In genomic region chr4:95949808-95950207, GRCh38 we compare ENCODE assay signal across 36 cellular contexts.
DNase-seq lines count a peak whose midpoint lies in the region; ATAC-seq, FAIRE-seq and TF ChIP-seq lines count a peak whose summit lies in the region.
"Had no signal": no experiment of that assay in that cellular context is flagged by ENCODE, and none has a peak within 500 bp of the region (broad histone marks: within the 10 kb centered on the region; RNA-seq: fewer than 3 reads in every experiment).

No MANE protein-coding gene starts in this region.

- intact Hi-C loops in cardiac septum (cut with DNase I) = no loop called here

- no peaks in the 10 kb centered on the region for H3K4me1 ChIP-seq in smooth muscle cell (ENCODE audit: low read depth)
- H3K4me1 ChIP-seq: A549; BE2C; BLaER1; BLaER1 treated with 17β-estradiol and CSF1 and Interleukin-3, amounts not matched to agents 10 nM and 100 nM had no signal

- H3K9ac ChIP-seq in smooth muscle cell (ENCODE audit: low read depth) = no peak overlapping the region
- H3K9ac ChIP-seq: BLaER1; BLaER1 treated with 17β-estradiol and CSF1 and Interleukin-3, amounts not matched to agents 10 nM and 100 nM had no signal

- DNase-seq in amniotic epithelial cell (ENCODE audit: low read depth) (peak; percentile 78), frontal cortex (ENCODE audit: low spot score in 2 of 2) (no peak), omental fat pad (ENCODE audit: low spot score) (no peak), smooth muscle cell (lab: John Stamatoyannopoulos, UW; ENCODE audit: unreplicated experiment) (no peak), cardiac septum (ENCODE audit: low spot score) (no peak)
- no peak for DNase-seq in activated T-cell treated with anti-CD3 and anti-CD28 coated beads, Interleukin-2, amount 50 U/mL, for 72 hours
- DNase-seq in central memory CD4-positive, alpha-beta T cell = no peak
- DNase-seq: 8988T; ACHN; AML-193; BE2C; C1 segment of cervical spinal cord; Caco-2; Calu3; CD4-positive, alpha-beta memory T cell; CD4-positive, alpha-beta T cell; CD4-positive, CD25-positive, alpha-beta regulatory T cell; CD8-positive, alpha-beta memory T cell; CD8-positive, alpha-beta T cell; COR-L47; DMS 273 treated with DMSO at 0.1 percent for 48 hours; DMS153; DMS53; DMS79; DMS79 treated with DMSO at 0.1 percent for 48 hours; DND-41; EL had no signal

- TF ChIP-seq CTCF in omental fat pad (IDR thresholded peaks at IDR 0.05) (no peak), smooth muscle cell (IDR thresholded peaks at IDR 0.05; ENCODE audit: borderline replicate concordance, insufficient read depth, poor library complexity, severe bottlenecking) (no peak)

- FAIRE-seq in frontal cortex (lab: Jason Lieb, UNC) = peak; percentile 15
- FAIRE-seq: A549, D721Med had no signal

- H3K36me3 Mint-ChIP-seq in activated T-cell treated with anti-CD3 and anti-CD28 coated beads, Interleukin-2, amount 50 U/mL, for 72 hours (ENCODE audit: insufficient read depth in 2 of 2) = no peaks in the 10 kb centered on the region
- H3K36me3 Mint-ChIP-seq: CD14-positive monocyte; CD4-positive, alpha-beta memory T cell; CD4-positive, CD25-positive, alpha-beta regulatory T cell; CD8-positive, alpha-beta memory T cell; CD8-positive, alpha-beta T cell had no signal

- peak overlapping the region; percentile 1 for H3K4me2 ChIP-seq in smooth muscle cell
- H3K4me2 ChIP-seq: A549; BLaER1; BLaER1 treated with 17β-estradiol and CSF1 and Interleukin-3, amounts not matched to agents 10 nM and 100 nM had no signal

- no peak overlapping the region for H3K27ac ChIP-seq in smooth muscle cell (ENCODE audit: low read depth)
- H3K27ac ChIP-seq: 22Rv1; A549; BLaER1; BLaER1 treated with 17β-estradiol and CSF1 and Interleukin-3, amounts not matched to agents 10 nM and 100 nM; C4-2B had no signal

- H3K27me3 ChIP-seq in smooth muscle cell (ENCODE audit: low read depth) = no peaks in the 10 kb centered on the region
- H3K27me3 ChIP-seq: BE2C; BLaER1; BLaER1 treated with 17β-estradiol and CSF1 and Interleukin-3, amounts not matched to agents 10 nM and 100 nM had no signal

- H4K20me1 ChIP-seq in smooth muscle cell (ENCODE audit: low read depth) = no peaks in the 10 kb centered on the region
- H4K20me1 ChIP-seq: BLaER1; BLaER1 treated with 17β-estradiol and CSF1 and Interleukin-3, amounts not matched to agents 10 nM and 100 nM had no signal

- no peaks in the 10 kb centered on the region for H3K9me3 ChIP-seq in smooth muscle cell (replicated peaks; ENCODE audit: low read depth)
- H3K9me3 ChIP-seq: A549, BE2C, Caco-2 had no signal

- no peaks in the 10 kb centered on the region for H3K79me2 ChIP-seq in smooth muscle cell (ENCODE audit: low read depth)

- no peak overlapping the region for H2AFZ ChIP-seq in smooth muscle cell (ENCODE audit: low read depth)

- peaks cover 0 to 7% of the 10 kb centered on the region in 2 donors for H3K9me3 Mint-ChIP-seq in activated T-cell treated with anti-CD3 and anti-CD28 coated beads, Interleukin-2, amount 50 U/mL, for 72 hours
- H3K9me3 Mint-ChIP-seq: CD8-positive, alpha-beta T cell had no signal

- H3K27ac Mint-ChIP-seq in activated T-cell treated with anti-CD3 and anti-CD28 coated beads, Interleukin-2, amount 50 U/mL, for 72 hours = no peak overlapping the region
- H3K27ac Mint-ChIP-seq: B cell; CD14-positive monocyte; CD4-positive, alpha-beta memory T cell; CD4-positive, alpha-beta T cell; CD4-positive, CD25-positive, alpha-beta regulatory T cell; CD8-positive, alpha-beta memory T cell; CD8-positive, alpha-beta T cell had no signal

- H3K4me3 Mint-ChIP-seq in activated T-cell treated with anti-CD3 and anti-CD28 coated beads, Interleukin-2, amount 50 U/mL, for 72 hours = no peak overlapping the region
- H3K4me3 Mint-ChIP-seq: B cell; CD14-positive monocyte; CD4-positive, alpha-beta memory T cell; CD4-positive, alpha-beta T cell; CD4-positive, CD25-positive, alpha-beta regulatory T cell; CD8-positive, alpha-beta memory T cell; CD8-positive, alpha-beta T cell had no signal

- H3K36me3 ChIP-seq in smooth muscle cell (ENCODE audit: low read depth) = no peaks in the 10 kb centered on the region
- H3K36me3 ChIP-seq: BE2C; BLaER1; BLaER1 treated with 17β-estradiol and CSF1 and Interleukin-3, amounts not matched to agents 10 nM and 100 nM had no signal

- H3K4me1 Mint-ChIP-seq in activated T-cell treated with anti-CD3 and anti-CD28 coated beads, Interleukin-2, amount 50 U/mL, for 72 hours (ENCODE audit: low read depth) = no peaks in the 10 kb centered on the region
- H3K4me1 Mint-ChIP-seq: B cell; CD14-positive monocyte; CD4-positive, CD25-positive, alpha-beta regulatory T cell; CD8-positive, alpha-beta memory T cell had no signal

- ATAC-seq in omental fat pad (ENCODE audit: low FRiP score) = peak; percentile 51
- no peak for ATAC-seq in activated T-cell treated with anti-CD3 and anti-CD28 coated beads, Interleukin-2, amount 50 U/mL, for 72 hours (replicated peaks in 1 of 2)
- ATAC-seq in HG03571 (IDR thresholded peaks at IDR 0.05; ENCODE audit: unreplicated experiment) = no peak
- ATAC-seq: A549; CD8-positive, alpha-beta T cell had no signal

- H3F3A ChIP-seq in smooth muscle cell (ENCODE audit: low read depth) = no peaks in the 10 kb centered on the region

- no peaks in the 10 kb centered on the region for H3K27me3 Mint-ChIP-seq in activated T-cell treated with anti-CD3 and anti-CD28 coated beads, Interleukin-2, amount 50 U/mL, for 72 hours (ENCODE audit: low read depth)
- H3K27me3 Mint-ChIP-seq: B cell; CD4-positive, alpha-beta memory T cell; CD4-positive, alpha-beta T cell; CD4-positive, CD25-positive, alpha-beta regulatory T cell; CD8-positive, alpha-beta memory T cell had no signal

- WGBS in smooth muscle cell (ENCODE audit: low lambda C conversion rate) = 89% methylated on average over 1 of the region's 1 CpG

- H3K4me3 ChIP-seq in smooth muscle cell = no peak overlapping the region
- H3K4me3 ChIP-seq: A549; BLaER1; BLaER1 treated with 17β-estradiol and CSF1 and Interleukin-3, amounts not matched to agents 10 nM and 100 nM had no signal
